In genomic region chr14:64474698-64475097, GRCh38 we compare ENCODE assay signal across 8 cellular contexts.
"Had no signal": no experiment of that assay in that cellular context is flagged by ENCODE, and none has a peak within 500 bp of the region (broad histone marks: within the 10 kb centered on the region; RNA-seq: fewer than 3 reads in every experiment).

No MANE protein-coding gene starts in this region.

- ATAC-seq: HCT116 had no signal

- H3K36me3 Mint-ChIP-seq: IgD-negative memory B cell had no signal

- H3K27me3 Mint-ChIP-seq: IgD-negative memory B cell had no signal

- H3K27ac Mint-ChIP-seq: HFFc6, IgD-negative memory B cell had no signal

- H3K4me3 Mint-ChIP-seq: HFFc6, IgD-negative memory B cell had no signal

- H3K9me3 Mint-ChIP-seq: HFFc6, IgD-negative memory B cell had no signal

- FAIRE-seq: HepG2 had no signal

- DNase-seq: GM23248, GOT3, H7, HFFc6, KBM-7 had no signal
